ENCODE assay signal across 23 cellular contexts in genomic region chr10:58615237-58615935, GRCh38.
"Had no signal": no experiment of that assay in that cellular context is flagged by ENCODE, and none has a peak within 500 bp of the region (broad histone marks: within the 10 kb centered on the region; RNA-seq: fewer than 3 reads in every experiment).

No MANE protein-coding gene starts in this region.

- DNase-seq: activated CD4-positive, alpha-beta T cell treated with anti-CD3 and anti-CD28 coated beads for 1 hour; activated CD4-positive, alpha-beta T cell treated with anti-CD3 and anti-CD28 coated beads, Interleukin-2, amount 50 U/mL, for 1 hour; activated CD8-positive, alpha-beta T cell treated with anti-CD3 and anti-CD28 coated beads for 36 hours; activated gamma-delta T cell treated with Interleukin-2 at 50 U/mL for 16 hours; activated naive CD4-positive, alpha-beta T cell treated with anti-CD3 and anti-CD28 coated beads, Interleukin-2, amount 50 U/mL, for 16 hours; activated T-cell treated with anti-CD3 and anti-CD28 coated beads, Interleukin-2, amount 50 U/mL, for 4 hours; amniotic stem cell; central memory CD4-positive, alpha-beta T cell; heart right ventricle; kidney glomerular epithelial cell; mesendoderm; stimulated activated CD4-positive, alpha-beta T cell treated with anti-CD3 and anti-CD28 coated beads, Interleukin-2, amount 100 ng/mL, for 48 hours; stomach; T-helper 2 cell; thyroid gland; upper lobe of left lung had no signal

- H3K9me3 ChIP-seq: prostate gland, stomach, thyroid gland, upper lobe of left lung had no signal

- H3K4me1 ChIP-seq: prostate gland, stomach, thyroid gland had no signal

- H3K9me3 Mint-ChIP-seq: activated CD8-positive, alpha-beta T cell treated with anti-CD3 and anti-CD28 coated beads for 36 hours; activated T-cell treated with anti-CD3 and anti-CD28 coated beads, Interleukin-2, amount 50 U/mL, for 4 hours; activated T-helper 17 cell treated with anti-CD3 and anti-CD28 coated beads, Interleukin-2, amount 50 U/mL, for 72 hours; natural killer cell treated with Interleukin-12 subunit alpha and Interleukin-12 subunit beta and Interleukin-15 and Interleukin-18, amount 100 ng/mL, for 72 hours; WTC11 had no signal

- H3K4me3 ChIP-seq: heart right ventricle, lung, prostate gland, stomach, thyroid gland, upper lobe of left lung had no signal

- H3K4me3 Mint-ChIP-seq: activated CD8-positive, alpha-beta T cell treated with anti-CD3 and anti-CD28 coated beads for 36 hours; activated T-cell treated with anti-CD3 and anti-CD28 coated beads, Interleukin-2, amount 50 U/mL, for 4 hours; activated T-helper 17 cell treated with anti-CD3 and anti-CD28 coated beads, Interleukin-2, amount 50 U/mL, for 72 hours; natural killer cell treated with Interleukin-12 subunit alpha and Interleukin-12 subunit beta and Interleukin-15 and Interleukin-18, amount 100 ng/mL, for 72 hours; WTC11 had no signal

- ATAC-seq: activated CD8-positive, alpha-beta T cell treated with anti-CD3 and anti-CD28 coated beads for 36 hours; activated T-cell treated with anti-CD3 and anti-CD28 coated beads, Interleukin-2, amount 50 U/mL, for 4 hours; activated T-helper 17 cell treated with anti-CD3 and anti-CD28 coated beads, Interleukin-2, amount 50 U/mL, for 72 hours; left lobe of liver; natural killer cell treated with Interleukin-12 subunit alpha and Interleukin-12 subunit beta and Interleukin-15 and Interleukin-18, amount 100 ng/mL, for 72 hours; WTC11 had no signal

- FAIRE-seq: endothelial cell of umbilical vein had no signal

- H3K27ac ChIP-seq: heart right ventricle, prostate gland, stomach, thyroid gland, upper lobe of left lung had no signal

- H3K36me3 Mint-ChIP-seq: natural killer cell treated with Interleukin-12 subunit alpha and Interleukin-12 subunit beta and Interleukin-15 and Interleukin-18, amount 100 ng/mL, for 72 hours; WTC11 had no signal

- H3K36me3 ChIP-seq: heart right ventricle, prostate gland, stomach, thyroid gland, upper lobe of left lung had no signal

- H3K27me3 ChIP-seq: heart right ventricle, stomach, thyroid gland, upper lobe of left lung had no signal

- H3K27ac Mint-ChIP-seq: activated CD8-positive, alpha-beta T cell treated with anti-CD3 and anti-CD28 coated beads for 36 hours; activated T-helper 17 cell treated with anti-CD3 and anti-CD28 coated beads, Interleukin-2, amount 50 U/mL, for 72 hours; natural killer cell treated with Interleukin-12 subunit alpha and Interleukin-12 subunit beta and Interleukin-15 and Interleukin-18, amount 100 ng/mL, for 72 hours; WTC11 had no signal

- H3K27me3 Mint-ChIP-seq: activated CD8-positive, alpha-beta T cell treated with anti-CD3 and anti-CD28 coated beads for 36 hours; activated T-helper 17 cell treated with anti-CD3 and anti-CD28 coated beads, Interleukin-2, amount 50 U/mL, for 72 hours; natural killer cell treated with Interleukin-12 subunit alpha and Interleukin-12 subunit beta and Interleukin-15 and Interleukin-18, amount 100 ng/mL, for 72 hours had no signal

- H3K4me1 Mint-ChIP-seq: activated T-helper 17 cell treated with anti-CD3 and anti-CD28 coated beads, Interleukin-2, amount 50 U/mL, for 72 hours had no signal
